Comparison of ENCODE assay signal across 9 cellular contexts in the genomic region with DNA sequence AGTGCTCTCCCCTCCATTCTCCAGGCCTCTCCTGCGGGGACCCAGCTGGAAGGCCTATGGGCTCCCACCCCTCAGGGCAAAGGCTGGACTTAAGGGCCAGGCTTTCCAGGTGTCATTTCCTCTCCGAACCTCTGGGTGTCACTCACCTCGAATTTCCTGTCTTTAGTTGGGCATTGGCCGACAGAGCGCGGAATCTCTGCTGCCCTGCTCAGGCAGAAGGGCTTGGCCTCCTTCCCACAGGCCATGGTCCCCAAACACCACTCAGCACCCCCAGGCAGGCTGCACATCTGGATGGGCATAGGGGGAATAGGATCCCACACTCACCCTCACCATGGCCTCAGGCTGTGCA.
A peak's percentile ranks its signal among the peaks of the same experiment; 100 is the strongest.
DNase-seq lines count a peak whose midpoint lies in the region; ATAC-seq and TF ChIP-seq lines count a peak whose summit lies in the region.
"Had no signal": no experiment of that assay in that cellular context is flagged by ENCODE, and none has a peak within 500 bp of the region (broad histone marks: within the 10 kb centered on the region; RNA-seq: fewer than 3 reads in every experiment).

No MANE protein-coding gene starts in this region.

- TF ChIP-seq POLR2A in esophagus squamous epithelium (IDR thresholded peaks at IDR 0.05) = no peak

- intact Hi-C loops in esophagus squamous epithelium (cut with DNase I) = no loop called here

- no peaks in the 10 kb centered on the region for H3K9me3 Mint-ChIP-seq in activated T-cell treated with anti-CD3 and anti-CD28 coated beads, Interleukin-2, amount 50 U/mL, for 72 hours
- no peaks in the 10 kb centered on the region for H3K9me3 Mint-ChIP-seq in activated naive CD8-positive, alpha-beta T cell (ENCODE audit: low read depth)
- H3K9me3 Mint-ChIP-seq in immature natural killer cell (no peaks in the 10 kb centered on the region), type B pancreatic cell (no peaks in the 10 kb centered on the region)

- peaks cover 0 to 47% (median 0%) of the 10 kb centered on the region in 4 donors for H3K27me3 ChIP-seq in esophagus squamous epithelium

- no peak for ATAC-seq in activated T-cell treated with anti-CD3 and anti-CD28 coated beads, Interleukin-2, amount 50 U/mL, for 72 hours (replicated peaks in 1 of 2)
- ATAC-seq in GM21529 (IDR thresholded peaks at IDR 0.05; ENCODE audit: unreplicated experiment) = no peak
- ATAC-seq in HG02938 (IDR thresholded peaks at IDR 0.05; ENCODE audit: unreplicated experiment) = no peak

- H3K4me1 ChIP-seq in esophagus squamous epithelium = peaks cover 9 to 19% (median 11%) of the 10 kb centered on the region in 3 donors

- peaks cover 19% of the 10 kb centered on the region for H3K4me1 Mint-ChIP-seq in activated T-cell treated with anti-CD3 and anti-CD28 coated beads, Interleukin-2, amount 50 U/mL, for 72 hours (ENCODE audit: low read depth)
- peaks cover 8% of the 10 kb centered on the region for H3K4me1 Mint-ChIP-seq in activated naive CD8-positive, alpha-beta T cell (ENCODE audit: low read depth)
- H3K4me1 Mint-ChIP-seq in immature natural killer cell = peaks cover 7 to 11% of the 10 kb centered on the region in 2 donors
- peaks cover 23% of the 10 kb centered on the region for H3K4me1 Mint-ChIP-seq in type B pancreatic cell (ENCODE audit: unreplicated experiment)

- TF ChIP-seq CTCF in type B pancreatic cell (conservative IDR thresholded peaks at IDR 0.05) (no peak), esophagus squamous epithelium (IDR thresholded peaks at IDR 0.05) (no peak)

- WGBS in esophagus squamous epithelium, 2 donors = 59 to 93% methylated on average over 3 to 6 of the region's 6 CpGs

- no peak overlapping the region for H3K27ac Mint-ChIP-seq in activated T-cell treated with anti-CD3 and anti-CD28 coated beads, Interleukin-2, amount 50 U/mL, for 72 hours
- no peak overlapping the region for H3K27ac Mint-ChIP-seq in activated naive CD8-positive, alpha-beta T cell
- H3K27ac Mint-ChIP-seq in immature natural killer cell (peak overlapping the region in 1 of 6 donors; percentile 73), type B pancreatic cell (no peak overlapping the region)

- peak overlapping the region; percentile 71 to 76 for H3K4me3 Mint-ChIP-seq in activated T-cell treated with anti-CD3 and anti-CD28 coated beads, Interleukin-2, amount 50 U/mL, for 72 hours
- peak overlapping the region; percentile 82 for H3K4me3 Mint-ChIP-seq in activated naive CD8-positive, alpha-beta T cell
- H3K4me3 Mint-ChIP-seq in immature natural killer cell = peak overlapping the region in 3 of 5 donors; percentile 41 to 65 (median 51)
- H3K4me3 Mint-ChIP-seq in type B pancreatic cell = peak overlapping the region; percentile 76

- peak overlapping the region in 1 of 4 donors; percentile 60 for H3K4me3 ChIP-seq in esophagus squamous epithelium

- no peaks in the 10 kb centered on the region for H3K36me3 ChIP-seq in esophagus squamous epithelium
- H3K36me3 ChIP-seq: heart right ventricle had no signal

- DNase-seq in activated T-cell treated with anti-CD3 and anti-CD28 coated beads, Interleukin-2, amount 50 U/mL, for 72 hours = no peak
- no peak for DNase-seq in activated T-cell treated with anti-CD3 and anti-CD28 coated beads, Interleukin-2, amount 50 U/mL, for 48 hours
- DNase-seq in immature natural killer cell (no peak), type B pancreatic cell (ENCODE audit: extremely low spot score, unreplicated experiment) (no peak), esophagus squamous epithelium (lab: John Stamatoyannopoulos, UW) (no peak)
- DNase-seq: heart right ventricle had no signal

- no peak overlapping the region for H3K27ac ChIP-seq in esophagus squamous epithelium
- H3K27ac ChIP-seq: heart right ventricle had no signal

- no peaks in the 10 kb centered on the region for H3K36me3 Mint-ChIP-seq in activated T-cell treated with anti-CD3 and anti-CD28 coated beads, Interleukin-2, amount 50 U/mL, for 72 hours (ENCODE audit: insufficient read depth in 2 of 2)
- no peaks in the 10 kb centered on the region for H3K36me3 Mint-ChIP-seq in activated naive CD8-positive, alpha-beta T cell
- H3K36me3 Mint-ChIP-seq in immature natural killer cell (peaks cover 0 to 3% (median 0%) of the 10 kb centered on the region in 3 donors), type B pancreatic cell (no peaks in the 10 kb centered on the region)

- peaks cover 34% of the 10 kb centered on the region for H3K27me3 Mint-ChIP-seq in activated T-cell treated with anti-CD3 and anti-CD28 coated beads, Interleukin-2, amount 50 U/mL, for 72 hours (ENCODE audit: low read depth)
- H3K27me3 Mint-ChIP-seq in activated naive CD8-positive, alpha-beta T cell = peaks cover 12% of the 10 kb centered on the region
- H3K27me3 Mint-ChIP-seq in immature natural killer cell (ENCODE audit: low read depth in 3 of 3) (peaks cover 3 to 12% (median 4%) of the 10 kb centered on the region in 3 donors), type B pancreatic cell (peaks cover 32% of the 10 kb centered on the region)

- no peaks in the 10 kb centered on the region for H3K9me3 ChIP-seq in esophagus squamous epithelium
